ENCODE assay signal across 24 cellular contexts in genomic region chr2:26980971-26981370, GRCh38. TPM values are rescaled to one million over a fixed set of nuclear protein-coding genes. Genes with fewer than 3 reads are reported as not detected.
"Had no signal": no experiment of that assay in that cellular context is flagged by ENCODE, and none has a peak within 500 bp of the region (broad histone marks: within the 10 kb centered on the region; RNA-seq: fewer than 3 reads in every experiment).

No MANE protein-coding gene starts in this region.

- H3K9me3 Mint-ChIP-seq: activated CD4-positive, alpha-beta memory T cell treated with anti-CD3 and anti-CD28 coated beads, Interleukin-2, amount 10 ng/mL, durations not matched to agents 7 days and 5 days; activated naive CD8-positive, alpha-beta T cell treated with anti-CD3 and anti-CD28 coated beads, Interleukin-2, amount 10 ng/mL, durations not matched to agents 7 days and 5 days; activated T-cell treated with anti-CD3 and anti-CD28 coated beads, Interleukin-2, amount 50 U/mL, for 72 hours; brain had no signal

- H3K27me3 ChIP-seq: ascending aorta, cardiac muscle cell had no signal

- H3K27ac ChIP-seq: ascending aorta, KMS-11, SK-N-MC had no signal

- H3K4me1 Mint-ChIP-seq: activated CD4-positive, alpha-beta memory T cell treated with anti-CD3 and anti-CD28 coated beads, Interleukin-2, amount 10 ng/mL, durations not matched to agents 7 days and 5 days; activated CD4-positive, alpha-beta T cell treated with anti-CD3 and anti-CD28 coated beads for 36 hours had no signal

- ATAC-seq: activated CD4-positive, alpha-beta T cell treated with anti-CD3 and anti-CD28 coated beads for 36 hours; activated T-cell treated with anti-CD3 and anti-CD28 coated beads, Interleukin-2, amount 50 U/mL, for 72 hours had no signal

- H3K9ac ChIP-seq: KMS-11 had no signal

- DNase-seq: activated CD4-positive, alpha-beta memory T cell treated with anti-CD3 and anti-CD28 coated beads, Interleukin-2, amount 10 ng/mL, durations not matched to agents 7 days and 5 days; activated CD4-positive, alpha-beta T cell treated with anti-CD3 and anti-CD28 coated beads for 36 hours; activated CD4-positive, alpha-beta T cell treated with anti-CD3 and anti-CD28 coated beads, Interleukin-2, amount 50 U/mL, for 1 hour; activated CD8-positive, alpha-beta memory T cell treated with anti-CD3 and anti-CD28 coated beads, Interleukin-2, amount 50 U/mL, for 4 hours; activated naive CD4-positive, alpha-beta T cell treated with anti-CD3 and anti-CD28 coated beads, Interleukin-2, amount 50 U/mL, for 16 hours; activated naive CD8-positive, alpha-beta T cell treated with anti-CD3 and anti-CD28 coated beads, Interleukin-2, amount 10 ng/mL, durations not matched to agents 7 days and 5 days; activated T-cell treated with anti-CD3 and anti-CD28 coated beads, Interleukin-2, amount 50 U/mL, for 72 hours; NCI-H1092; NCI-H1436; NCI-H1694 treated with DMSO at 0.1 percent for 48 hours; NCI-H2029 treated with DMSO at 0.1 percent for 48 hours; NCI-H345; NCI-H510A; NCI-H526 treated with DMSO at 0.1 percent for 48 hours; NCI-H82; SIG-M5; T-helper 2 cell; T1000 had no signal

- H3K36me3 Mint-ChIP-seq: activated naive CD8-positive, alpha-beta T cell treated with anti-CD3 and anti-CD28 coated beads, Interleukin-2, amount 10 ng/mL, durations not matched to agents 7 days and 5 days had no signal

- H3K4me3 Mint-ChIP-seq: activated CD4-positive, alpha-beta memory T cell treated with anti-CD3 and anti-CD28 coated beads, Interleukin-2, amount 10 ng/mL, durations not matched to agents 7 days and 5 days; activated CD4-positive, alpha-beta T cell treated with anti-CD3 and anti-CD28 coated beads for 36 hours; activated naive CD8-positive, alpha-beta T cell treated with anti-CD3 and anti-CD28 coated beads, Interleukin-2, amount 10 ng/mL, durations not matched to agents 7 days and 5 days; activated T-cell treated with anti-CD3 and anti-CD28 coated beads, Interleukin-2, amount 50 U/mL, for 72 hours; brain had no signal

- H3K9me3 ChIP-seq: ascending aorta had no signal

- H3K36me3 ChIP-seq: ascending aorta, cardiac muscle cell had no signal

- H3K27ac Mint-ChIP-seq: activated CD4-positive, alpha-beta memory T cell treated with anti-CD3 and anti-CD28 coated beads, Interleukin-2, amount 10 ng/mL, durations not matched to agents 7 days and 5 days; activated CD4-positive, alpha-beta T cell treated with anti-CD3 and anti-CD28 coated beads for 36 hours; activated naive CD8-positive, alpha-beta T cell treated with anti-CD3 and anti-CD28 coated beads, Interleukin-2, amount 10 ng/mL, durations not matched to agents 7 days and 5 days; activated T-cell treated with anti-CD3 and anti-CD28 coated beads, Interleukin-2, amount 50 U/mL, for 72 hours had no signal

- H3K4me1 ChIP-seq: ascending aorta had no signal

- H3K4me3 ChIP-seq: ascending aorta, cardiac muscle cell, SK-N-MC had no signal

- H3K4me2 ChIP-seq: KMS-11 had no signal

- H3K27me3 Mint-ChIP-seq: activated CD4-positive, alpha-beta T cell treated with anti-CD3 and anti-CD28 coated beads for 36 hours; brain had no signal

RNA-seq across cellular contexts. Expression of gene MAPRE3, which starts 10.5 kb away (rescaled TPM):
- total RNA-seq: OCI-LY7 had no signal
